ENCODE assay signal across 9 cellular contexts in the genomic region with DNA sequence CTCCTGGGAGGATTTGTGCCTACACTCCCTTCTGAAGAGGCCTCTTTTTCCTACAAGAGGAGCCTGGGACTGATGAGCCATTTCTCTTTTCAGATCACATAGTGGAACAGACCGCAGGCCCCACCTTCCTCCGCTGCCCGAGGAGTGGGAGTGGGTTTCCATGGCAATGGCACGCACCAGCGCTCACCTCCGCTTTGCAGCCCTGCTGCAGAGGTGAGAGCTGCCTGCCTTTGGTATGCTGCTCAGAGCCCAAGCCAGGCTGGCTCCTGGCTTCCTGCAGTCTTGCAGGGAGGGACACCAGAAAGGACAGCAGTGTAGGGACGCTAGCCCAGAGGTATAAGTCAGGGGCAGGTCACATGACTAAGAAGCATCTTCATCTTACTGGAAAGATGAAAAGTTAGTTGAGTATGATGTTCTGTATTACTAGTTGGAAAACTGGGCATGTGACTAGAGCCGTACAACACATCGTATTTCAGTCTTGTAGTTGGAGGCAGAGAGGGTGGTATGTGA.
DNase-seq lines count a peak whose midpoint lies in the region; TF ChIP-seq lines count a peak whose summit lies in the region.
"Had no signal": no experiment of that assay in that cellular context is flagged by ENCODE, and none has a peak within 500 bp of the region (broad histone marks: within the 10 kb centered on the region; RNA-seq: fewer than 3 reads in every experiment).

No MANE protein-coding gene starts in this region.

- H3K4me1 ChIP-seq in HEK293 (ENCODE audit: control insufficient read depth, insufficient read depth, low read length): no peaks in the 10 kb centered on the region; the same call in 1 of the 2 replicates

- no peak for TF ChIP-seq CTCF in HEK293 (tag by site-specific recombination; IDR thresholded peaks at IDR 0.05)

- CTCF ChIA-PET in HEK293 (lab: Yijun Ruan, JAX): interaction anchor here (0.9 kb wide), 1 partner anchor 10 kb away, joined by 4 read pairs; no protein-coding TSS in a partner anchor

- POLR2A ChIA-PET in HEK293 (lab: Yijun Ruan, JAX): interaction anchor here (1.0 kb wide), 2 partner anchors 12 to 15 kb away, joined by 3 to 6 read pairs; a partner anchor contains a TSS

- no peak for TF ChIP-seq POLR2A in erythroblast (IDR thresholded peaks at IDR 0.05; ENCODE audit: low read length)

- H3K27ac ChIP-seq in HEK293 (ENCODE audit: extremely low read depth, low read depth, low read length): no peak overlapping the region
- H3K27ac ChIP-seq in caudate nucleus (ENCODE audit: low read depth, low read length): peak overlapping the region; percentile 85
- H3K27ac ChIP-seq: SK-N-MC had no signal

- DNase-seq in DMS153 (lab: John Stamatoyannopoulos, UW) (peak; percentile 37), DMS153 treated with DMSO at 0.1 percent for 48 hours (lab: John Stamatoyannopoulos, UW; ENCODE audit: unreplicated experiment) (no peak), NCI-H1092 treated with DMSO at 0.1 percent for 48 hours (lab: John Stamatoyannopoulos, UW) (peak; percentile 4), caudate nucleus (lab: John Stamatoyannopoulos, UW) (peak in 53 of 61 donors; percentile 13 to 93 (median 68)), T-helper 9 cell (no peak), UCSD-AML1 (lab: John Stamatoyannopoulos, UW; ENCODE audit: unreplicated experiment) (no peak), erythroblast (lab: John Stamatoyannopoulos, UW) (no peak)

- no peaks in the 10 kb centered on the region for H3K9me3 ChIP-seq in HEK293 (ENCODE audit: control insufficient read depth, insufficient read depth, low read depth, low read length)

- no peak overlapping the region for H3K4me3 ChIP-seq in HEK293 (ENCODE audit: low read depth, low read length)
- H3K4me3 ChIP-seq: SK-N-MC had no signal

- H3K36me3 ChIP-seq in HEK293 (ENCODE audit: control insufficient read depth in 2 of 2, insufficient read depth in 1 of 2, low read length in 2 of 2): peaks cover 8 to 11% of the 10 kb centered on the region in 2 experiments

TF ChIP-seq in HEK293, 187 proteins besides CTCF, POLR2A, EP300 and RAD21 (continues in another document):
- TF ChIP-seq GFI1B (tag by site-specific recombination; IDR thresholded peaks at IDR 0.05): no peak
- TF ChIP-seq, protein P1, sequence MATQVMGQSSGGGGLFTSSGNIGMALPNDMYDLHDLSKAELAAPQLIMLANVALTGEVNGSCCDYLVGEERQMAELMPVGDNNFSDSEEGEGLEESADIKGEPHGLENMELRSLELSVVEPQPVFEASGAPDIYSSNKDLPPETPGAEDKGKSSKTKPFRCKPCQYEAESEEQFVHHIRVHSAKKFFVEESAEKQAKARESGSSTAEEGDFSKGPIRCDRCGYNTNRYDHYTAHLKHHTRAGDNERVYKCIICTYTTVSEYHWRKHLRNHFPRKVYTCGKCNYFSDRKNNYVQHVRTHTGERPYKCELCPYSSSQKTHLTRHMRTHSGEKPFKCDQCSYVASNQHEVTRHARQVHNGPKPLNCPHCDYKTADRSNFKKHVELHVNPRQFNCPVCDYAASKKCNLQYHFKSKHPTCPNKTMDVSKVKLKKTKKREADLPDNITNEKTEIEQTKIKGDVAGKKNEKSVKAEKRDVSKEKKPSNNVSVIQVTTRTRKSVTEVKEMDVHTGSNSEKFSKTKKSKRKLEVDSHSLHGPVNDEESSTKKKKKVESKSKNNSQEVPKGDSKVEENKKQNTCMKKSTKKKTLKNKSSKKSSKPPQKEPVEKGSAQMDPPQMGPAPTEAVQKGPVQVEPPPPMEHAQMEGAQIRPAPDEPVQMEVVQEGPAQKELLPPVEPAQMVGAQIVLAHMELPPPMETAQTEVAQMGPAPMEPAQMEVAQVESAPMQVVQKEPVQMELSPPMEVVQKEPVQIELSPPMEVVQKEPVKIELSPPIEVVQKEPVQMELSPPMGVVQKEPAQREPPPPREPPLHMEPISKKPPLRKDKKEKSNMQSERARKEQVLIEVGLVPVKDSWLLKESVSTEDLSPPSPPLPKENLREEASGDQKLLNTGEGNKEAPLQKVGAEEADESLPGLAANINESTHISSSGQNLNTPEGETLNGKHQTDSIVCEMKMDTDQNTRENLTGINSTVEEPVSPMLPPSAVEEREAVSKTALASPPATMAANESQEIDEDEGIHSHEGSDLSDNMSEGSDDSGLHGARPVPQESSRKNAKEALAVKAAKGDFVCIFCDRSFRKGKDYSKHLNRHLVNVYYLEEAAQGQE (tag by site-specific recombination; IDR thresholded peaks at IDR 0.05): no peak
- peak; percentile 77 for TF ChIP-seq ZBTB17 (tag by site-specific recombination; IDR thresholded peaks at IDR 0.05)
- peak; percentile 60 for TF ChIP-seq FEZF1 (tag by site-specific recombination; IDR thresholded peaks at IDR 0.05)
- TF ChIP-seq ZBTB1 (tag by site-specific recombination; IDR thresholded peaks at IDR 0.05): no peak
- TF ChIP-seq, protein P2, sequence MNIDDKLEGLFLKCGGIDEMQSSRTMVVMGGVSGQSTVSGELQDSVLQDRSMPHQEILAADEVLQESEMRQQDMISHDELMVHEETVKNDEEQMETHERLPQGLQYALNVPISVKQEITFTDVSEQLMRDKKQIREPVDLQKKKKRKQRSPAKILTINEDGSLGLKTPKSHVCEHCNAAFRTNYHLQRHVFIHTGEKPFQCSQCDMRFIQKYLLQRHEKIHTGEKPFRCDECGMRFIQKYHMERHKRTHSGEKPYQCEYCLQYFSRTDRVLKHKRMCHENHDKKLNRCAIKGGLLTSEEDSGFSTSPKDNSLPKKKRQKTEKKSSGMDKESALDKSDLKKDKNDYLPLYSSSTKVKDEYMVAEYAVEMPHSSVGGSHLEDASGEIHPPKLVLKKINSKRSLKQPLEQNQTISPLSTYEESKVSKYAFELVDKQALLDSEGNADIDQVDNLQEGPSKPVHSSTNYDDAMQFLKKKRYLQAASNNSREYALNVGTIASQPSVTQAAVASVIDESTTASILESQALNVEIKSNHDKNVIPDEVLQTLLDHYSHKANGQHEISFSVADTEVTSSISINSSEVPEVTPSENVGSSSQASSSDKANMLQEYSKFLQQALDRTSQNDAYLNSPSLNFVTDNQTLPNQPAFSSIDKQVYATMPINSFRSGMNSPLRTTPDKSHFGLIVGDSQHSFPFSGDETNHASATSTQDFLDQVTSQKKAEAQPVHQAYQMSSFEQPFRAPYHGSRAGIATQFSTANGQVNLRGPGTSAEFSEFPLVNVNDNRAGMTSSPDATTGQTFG (tag by site-specific recombination; IDR thresholded peaks at IDR 0.05; ENCODE audit: borderline replicate concordance): no peak
- no peak for TF ChIP-seq ZNF37A (tag by site-specific recombination; IDR thresholded peaks at IDR 0.05)
- TF ChIP-seq, protein P3, sequence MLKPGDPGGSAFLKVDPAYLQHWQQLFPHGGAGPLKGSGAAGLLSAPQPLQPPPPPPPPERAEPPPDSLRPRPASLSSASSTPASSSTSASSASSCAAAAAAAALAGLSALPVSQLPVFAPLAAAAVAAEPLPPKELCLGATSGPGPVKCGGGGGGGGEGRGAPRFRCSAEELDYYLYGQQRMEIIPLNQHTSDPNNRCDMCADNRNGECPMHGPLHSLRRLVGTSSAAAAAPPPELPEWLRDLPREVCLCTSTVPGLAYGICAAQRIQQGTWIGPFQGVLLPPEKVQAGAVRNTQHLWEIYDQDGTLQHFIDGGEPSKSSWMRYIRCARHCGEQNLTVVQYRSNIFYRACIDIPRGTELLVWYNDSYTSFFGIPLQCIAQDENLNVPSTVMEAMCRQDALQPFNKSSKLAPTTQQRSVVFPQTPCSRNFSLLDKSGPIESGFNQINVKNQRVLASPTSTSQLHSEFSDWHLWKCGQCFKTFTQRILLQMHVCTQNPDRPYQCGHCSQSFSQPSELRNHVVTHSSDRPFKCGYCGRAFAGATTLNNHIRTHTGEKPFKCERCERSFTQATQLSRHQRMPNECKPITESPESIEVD (tag by site-specific recombination; IDR thresholded peaks at IDR 0.05): no peak
- no peak for TF ChIP-seq GLI4 (tag by site-specific recombination; IDR thresholded peaks at IDR 0.05)
- no peak for TF ChIP-seq MYNN (tag by site-specific recombination; IDR thresholded peaks at IDR 0.05; ENCODE audit: borderline replicate concordance)
- no peak for TF ChIP-seq OVOL3 (tag by site-specific recombination; IDR thresholded peaks at IDR 0.05)
- no peak for TF ChIP-seq ZNF426 (tag by site-specific recombination; IDR thresholded peaks at IDR 0.05)
- no peak for TF ChIP-seq ZNF549 (tag by site-specific recombination; IDR thresholded peaks at IDR 0.05)
- TF ChIP-seq, protein P4, sequence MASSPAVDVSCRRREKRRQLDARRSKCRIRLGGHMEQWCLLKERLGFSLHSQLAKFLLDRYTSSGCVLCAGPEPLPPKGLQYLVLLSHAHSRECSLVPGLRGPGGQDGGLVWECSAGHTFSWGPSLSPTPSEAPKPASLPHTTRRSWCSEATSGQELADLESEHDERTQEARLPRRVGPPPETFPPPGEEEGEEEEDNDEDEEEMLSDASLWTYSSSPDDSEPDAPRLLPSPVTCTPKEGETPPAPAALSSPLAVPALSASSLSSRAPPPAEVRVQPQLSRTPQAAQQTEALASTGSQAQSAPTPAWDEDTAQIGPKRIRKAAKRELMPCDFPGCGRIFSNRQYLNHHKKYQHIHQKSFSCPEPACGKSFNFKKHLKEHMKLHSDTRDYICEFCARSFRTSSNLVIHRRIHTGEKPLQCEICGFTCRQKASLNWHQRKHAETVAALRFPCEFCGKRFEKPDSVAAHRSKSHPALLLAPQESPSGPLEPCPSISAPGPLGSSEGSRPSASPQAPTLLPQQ (tag by site-specific recombination; IDR thresholded peaks at IDR 0.05): peak; percentile 85
- TF ChIP-seq MZF1 (tag by site-specific recombination; IDR thresholded peaks at IDR 0.05; ENCODE audit: borderline replicate concordance): no peak
- no peak for TF ChIP-seq ZBTB7A (tag by site-specific recombination; IDR thresholded peaks at IDR 0.05; ENCODE audit: low read depth)
- peak; percentile 40; the same call in 1 of the 2 replicates for TF ChIP-seq KLF9 (tag by site-specific recombination; IDR thresholded peaks at IDR 0.05; ENCODE audit: low read depth)

Comparison
In these comparisons a context has a peak if more than half of its experiments do, and no peak if none do; other contexts are left out.
1. DNase-seq: peak in DMS153 (single experiment), NCI-H1092 treated with DMSO at 0.1 percent for 48 hours (single experiment) and caudate nucleus (53 of 61); none in DMS153 treated with DMSO at 0.1 percent for 48 hours (single experiment), T-helper 9 cell (single experiment), UCSD-AML1 (single experiment) and erythroblast (0 of 2).